In genomic region chr16:85441189-85441889, GRCh38 we compare ENCODE assay signal across 1 cellular context.
A peak's percentile ranks its signal among the peaks of the same experiment; 100 is the strongest.
TF ChIP-seq lines count a peak whose summit lies in the region.

No MANE protein-coding gene starts in this region.

TF ChIP-seq in K562, 482 proteins besides CTCF, POLR2A, EP300 and RAD21 (continued from another document):
- peak; percentile 55; the same call in 1 of the 2 replicates for TF ChIP-seq TFAP4 (CRISPR knock-in tag; IDR thresholded peaks at IDR 0.05; ENCODE audit: borderline replicate concordance)
- peak; percentile 72 for TF ChIP-seq ZNF24 (IDR thresholded peaks at IDR 0.05)
- TF ChIP-seq ZNF347 (CRISPR knock-in tag; IDR thresholded peaks at IDR 0.05; ENCODE audit: low read depth), result no peak
- TF ChIP-seq SMARCA4 (IDR thresholded peaks at IDR 0.05), result peak; percentile 36; the same call in 1 of the 2 replicates
- TF ChIP-seq DEAF1 (CRISPR knock-in tag; IDR thresholded peaks at IDR 0.05), result peak; percentile 90
- peak; percentile 69; the same call in 1 of the 2 replicates for TF ChIP-seq MITF (IDR thresholded peaks at IDR 0.05)
- TF ChIP-seq ZFP36 (IDR thresholded peaks at IDR 0.05; ENCODE audit: low read depth, low read length, partially characterized antibody), result peak; percentile 16
- TF ChIP-seq CTBP1 (IDR thresholded peaks at IDR 0.05; ENCODE audit: borderline replicate concordance), result peak; percentile 61; the same call in 1 of the 2 replicates
- no peak for TF ChIP-seq ZNF444 (CRISPR knock-in tag; IDR thresholded peaks at IDR 0.05)
- TF ChIP-seq HLTF (IDR thresholded peaks at IDR 0.05), result 0 out of 2 replicates have a peak, but pooled peaks have one; percentile 19
- no peak for TF ChIP-seq NR2C2 (CRISPR knock-in tag; IDR thresholded peaks at IDR 0.05)
- 0 out of 2 replicates have a peak, but pooled peaks have one; percentile 21 for TF ChIP-seq NR2C2 (tag; IDR thresholded peaks at IDR 0.05)
- 0 out of 4 replicates have a peak, but pooled peaks of 1 of the 2 experiments have one; percentile 30 for TF ChIP-seq HDAC1 (IDR thresholded peaks at IDR 0.05)
TF ChIP-seq in K562: peak in this region for 58.
